8 cellular contexts compared by ENCODE assay signal in the genomic region with DNA sequence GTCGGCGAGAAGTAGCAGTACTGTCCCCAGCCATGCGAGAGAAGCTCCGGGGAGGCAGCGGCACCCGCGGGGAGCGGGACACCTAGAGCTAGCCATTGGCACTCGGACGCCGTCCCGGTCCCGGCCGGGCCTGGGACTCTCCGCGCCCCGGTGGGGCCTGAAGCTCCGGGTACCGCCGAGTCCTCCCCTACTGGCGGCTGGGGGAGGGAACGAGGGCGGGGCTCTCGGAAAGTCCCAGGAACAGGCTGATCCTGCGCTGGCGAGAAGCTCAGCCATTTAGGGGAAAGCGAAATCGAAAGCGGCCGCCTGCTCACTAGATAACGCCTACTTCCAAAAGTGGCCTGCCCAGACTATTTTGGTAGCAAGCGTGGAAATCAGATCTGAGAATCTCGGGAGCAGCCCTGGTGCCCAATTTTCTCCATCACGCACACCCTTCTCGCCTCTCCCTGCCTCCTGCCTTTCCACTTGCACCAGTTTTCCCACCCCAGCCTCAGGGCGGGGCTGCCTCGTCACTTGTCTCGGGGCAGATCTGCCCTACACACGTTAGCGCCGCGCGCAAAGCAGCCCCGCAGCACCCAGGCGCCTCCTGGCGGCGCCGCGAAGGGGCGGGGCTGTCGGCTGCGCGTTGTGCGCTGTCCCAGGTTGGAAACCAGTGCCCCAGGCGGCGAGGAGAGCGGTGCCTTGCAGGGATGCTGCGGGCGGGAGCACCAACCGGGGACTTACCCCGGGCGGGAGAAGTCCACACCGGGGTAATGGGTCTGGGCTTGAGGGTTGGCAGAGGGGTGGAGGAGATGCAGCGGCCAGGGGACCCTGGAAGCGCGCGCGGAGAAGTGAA. TPM values are rescaled to one million over a fixed set of nuclear protein-coding genes. Genes with fewer than 3 reads are reported as not detected.
DNase-seq lines count a peak whose midpoint lies in the region; ATAC-seq and TF ChIP-seq lines count a peak whose summit lies in the region.

A gene (plus strand): TSS at position 652 of the 835 bp plus-strand sequence. CDS start 38 bp downstream, at position 690.
A gene with protein sequence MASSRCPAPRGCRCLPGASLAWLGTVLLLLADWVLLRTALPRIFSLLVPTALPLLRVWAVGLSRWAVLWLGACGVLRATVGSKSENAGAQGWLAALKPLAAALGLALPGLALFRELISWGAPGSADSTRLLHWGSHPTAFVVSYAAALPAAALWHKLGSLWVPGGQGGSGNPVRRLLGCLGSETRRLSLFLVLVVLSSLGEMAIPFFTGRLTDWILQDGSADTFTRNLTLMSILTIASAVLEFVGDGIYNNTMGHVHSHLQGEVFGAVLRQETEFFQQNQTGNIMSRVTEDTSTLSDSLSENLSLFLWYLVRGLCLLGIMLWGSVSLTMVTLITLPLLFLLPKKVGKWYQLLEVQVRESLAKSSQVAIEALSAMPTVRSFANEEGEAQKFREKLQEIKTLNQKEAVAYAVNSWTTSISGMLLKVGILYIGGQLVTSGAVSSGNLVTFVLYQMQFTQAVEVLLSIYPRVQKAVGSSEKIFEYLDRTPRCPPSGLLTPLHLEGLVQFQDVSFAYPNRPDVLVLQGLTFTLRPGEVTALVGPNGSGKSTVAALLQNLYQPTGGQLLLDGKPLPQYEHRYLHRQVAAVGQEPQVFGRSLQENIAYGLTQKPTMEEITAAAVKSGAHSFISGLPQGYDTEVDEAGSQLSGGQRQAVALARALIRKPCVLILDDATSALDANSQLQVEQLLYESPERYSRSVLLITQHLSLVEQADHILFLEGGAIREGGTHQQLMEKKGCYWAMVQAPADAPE (minus strand): TSS at position 164 of the 835 bp plus-strand sequence. CDS start 68 bp downstream, at position 96.

- H3K4me1 Mint-ChIP-seq in T-helper 1 cell treated with Interleukin-12 subunit alpha and Interleukin-12 subunit beta and Interleukin-4 antibody, amounts not matched to agents 30 μg/mL and 1 μg/mL, for 36 hours (ENCODE audit: low read depth) = peaks cover 57% of the 10 kb centered on the region

- H3K27ac ChIP-seq in prostate gland = peak within 1 kb of the TSS; percentile 99

- intact Hi-C loops in left cardiac atrium (cut with DNase I) = no loop called here
- intact Hi-C loops in prostate gland (cut with DNase I) = loop anchor here (1.0 kb wide), 1 partner anchor 15 kb away; a partner anchor contains a TSS

- peaks cover 79% of the 10 kb centered on the region for H3K36me3 Mint-ChIP-seq in T-helper 1 cell treated with Interleukin-12 subunit alpha and Interleukin-12 subunit beta and Interleukin-4 antibody, amounts not matched to agents 30 μg/mL and 1 μg/mL, for 36 hours (ENCODE audit: low read depth)

- H3K36me3 ChIP-seq in prostate gland = no peaks in the 10 kb centered on the region

- H3K4me1 ChIP-seq in prostate gland (replicated peaks) = peaks cover 10% of the 10 kb centered on the region

- under 1% methylated on average over 68 of the region's 68 CpGs for WGBS in prostate gland

- peak within 1 kb of the TSS; percentile 99 for H3K27ac Mint-ChIP-seq in T-helper 1 cell treated with Interleukin-12 subunit alpha and Interleukin-12 subunit beta and Interleukin-4 antibody, amounts not matched to agents 30 μg/mL and 1 μg/mL, for 36 hours

- no peaks in the 10 kb centered on the region for H3K27me3 ChIP-seq in prostate gland (replicated peaks; ENCODE audit: insufficient read depth)

- peak; percentile 81 for ATAC-seq in HG02642 (IDR thresholded peaks at IDR 0.05; ENCODE audit: poor library complexity, unreplicated experiment)
- peak; percentile 95 for ATAC-seq in left cardiac atrium

- peak within 1 kb of the TSS; percentile 95 for H3K4me3 Mint-ChIP-seq in T-helper 1 cell treated with Interleukin-12 subunit alpha and Interleukin-12 subunit beta and Interleukin-4 antibody, amounts not matched to agents 30 μg/mL and 1 μg/mL, for 36 hours

- H3K4me3 ChIP-seq in GM12875 (ENCODE audit: low read depth, low read length) (peak within 1 kb of the TSS; percentile 86), prostate gland (peak within 1 kb of the TSS; percentile 89 to 97)

- no peaks in the 10 kb centered on the region for H3K9me3 Mint-ChIP-seq in T-helper 1 cell treated with Interleukin-12 subunit alpha and Interleukin-12 subunit beta and Interleukin-4 antibody, amounts not matched to agents 30 μg/mL and 1 μg/mL, for 36 hours

- H3K27me3 Mint-ChIP-seq in T-helper 1 cell treated with Interleukin-12 subunit alpha and Interleukin-12 subunit beta and Interleukin-4 antibody, amounts not matched to agents 30 μg/mL and 1 μg/mL, for 36 hours (ENCODE audit: low read depth) = no peaks in the 10 kb centered on the region

- TF ChIP-seq POLR2A in prostate gland (IDR thresholded peaks at IDR 0.05) = peak; percentile 98

- DNase-seq in NCI-H1105 (lab: John Stamatoyannopoulos, UW) (peak; percentile 80), amniotic stem cell (lab: John Stamatoyannopoulos, UW) (peak; percentile 80), left cardiac atrium (peak; percentile 97), prostate gland (ENCODE audit: low spot score) (peak; percentile 96), ureter (ENCODE audit: low spot score) (peak; percentile 96)

- peak; percentile 88 for TF ChIP-seq CTCF in GM12875 (IDR thresholded peaks at IDR 0.05; ENCODE audit: borderline replicate concordance, insufficient read depth, low read depth, low read length)
- peak; percentile 87 to 99 (median 92) for TF ChIP-seq CTCF in prostate gland (IDR thresholded peaks at IDR 0.05)

- H3K9me3 ChIP-seq in prostate gland = no peaks in the 10 kb centered on the region

RNA-seq across cellular contexts. Expression of the first gene that starts in this region (rescaled TPM):
- total RNA-seq in left cardiac atrium (10 to 100 TPM; 18.6 to 25.9 TPM), prostate gland (10 to 100 TPM; 22.4 to 27.7 TPM), ureter (20.1 TPM)

RNA-seq across cellular contexts. Expression of the second gene that starts in this region (rescaled TPM):
- total RNA-seq in left cardiac atrium (10 to 100 TPM; 16.8 to 27.5 TPM), prostate gland (10 to 100 TPM; 30.6 to 47.4 TPM), ureter (26.3 TPM)

Comparison
In these comparisons a context has a peak if more than half of its experiments do, and no peak if none do; other contexts are left out.
1. Peak in every context shown above with its lines: DNase-seq, ATAC-seq, H3K4me3 ChIP-seq and H3K27ac ChIP-seq.